Comparison of ENCODE assay signal across 19 cellular contexts in the genomic region with DNA sequence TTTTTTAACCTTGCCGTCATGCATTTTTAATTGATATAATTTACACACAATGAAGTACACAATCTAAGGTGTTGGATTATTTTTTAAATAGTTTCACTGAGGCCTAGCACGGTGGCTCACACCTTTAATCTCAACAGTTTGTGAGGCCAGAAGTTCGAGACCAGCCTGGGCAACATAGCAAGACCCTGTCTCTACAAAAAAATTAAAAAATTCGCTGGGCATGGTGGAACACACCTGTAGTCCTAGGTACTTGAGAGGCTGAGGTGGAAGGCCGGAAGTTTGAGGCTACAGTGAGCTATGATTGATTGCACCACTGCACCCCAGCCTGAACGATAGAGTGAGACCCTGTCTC.
DNase-seq lines count a peak whose midpoint lies in the region; ATAC-seq and TF ChIP-seq lines count a peak whose summit lies in the region.
"Had no signal": no experiment of that assay in that cellular context is flagged by ENCODE, and none has a peak within 500 bp of the region (broad histone marks: within the 10 kb centered on the region; RNA-seq: fewer than 3 reads in every experiment).

No MANE protein-coding gene starts in this region.

- TF ChIP-seq CTCF in SK-N-SH (IDR thresholded peaks at IDR 0.05) (no peak), IMR-90 (conservative IDR thresholded peaks at IDR 0.05; ENCODE audit: low read depth, low read length) (no peak), endodermal cell (conservative IDR thresholded peaks at IDR 0.05) (no peak), osteocyte (IDR thresholded peaks at IDR 0.05) (no peak)
- TF ChIP-seq CTCF in activated CD8-positive, alpha-beta T cell treated with anti-CD3 and anti-CD28 coated beads for 36 hours (IDR thresholded peaks at IDR 0.05): no peak

- H3K14ac ChIP-seq in IMR-90 (replicated peaks; ENCODE audit: low read depth, low read length): no peak overlapping the region

- H4K20me1 ChIP-seq in SK-N-SH (ENCODE audit: insufficient read depth): no peaks in the 10 kb centered on the region
- H4K20me1 ChIP-seq in IMR-90 (ENCODE audit: insufficient read depth, low read length): peaks cover 6% of the 10 kb centered on the region; the same call in 1 of the 2 replicates
- H4K20me1 ChIP-seq: BLaER1 had no signal

- WGBS in SK-N-SH (ENCODE audit: low lambda C conversion rate): 80% methylated on average over 6 of the region's 6 CpGs
- whole genome bisulfite sequencing in IMR-90 (ENCODE audit: extremely low coverage in 2 of 2, insufficient read length in 1 of 2), 2 experiments: no CpG with 5 or more reads among the region's 6 CpGs
- 94% methylated on average over 5 of the region's 6 CpGs for WGBS in endodermal cell (ENCODE audit: insufficient coverage in 1 of 2, insufficient read length in 1 of 2), 2 experiments

- no peak overlapping the region for H3K23ac ChIP-seq in IMR-90 (ENCODE audit: low read depth, low read length)

- no peak overlapping the region for H3K4ac ChIP-seq in IMR-90 (ENCODE audit: low read depth, low read length)

- H3K4me2 ChIP-seq in SK-N-SH: peak overlapping the region; percentile 52; the same call in 1 of the 2 replicates
- H3K4me2 ChIP-seq in IMR-90 (ENCODE audit: low read depth, low read length): no peak overlapping the region
- H3K4me2 ChIP-seq: BLaER1 had no signal

- no peak overlapping the region for H3K9ac ChIP-seq in SK-N-SH
- H3K9ac ChIP-seq in IMR-90 (ENCODE audit: low read depth, low read length): no peak overlapping the region
- no peak overlapping the region for H3K9ac ChIP-seq in endodermal cell (ENCODE audit: extremely low read depth, low read length, poor library complexity, severe bottlenecking)
- H3K9ac ChIP-seq: BLaER1 had no signal

- H3K9me2 ChIP-seq in SK-N-SH: no peaks in the 10 kb centered on the region

- H2BK15ac ChIP-seq in IMR-90 (ENCODE audit: low read depth, low read length): no peak overlapping the region

- no peak overlapping the region for H3K56ac ChIP-seq in IMR-90 (ENCODE audit: extremely low read depth, insufficient read depth, low read length)

- TF ChIP-seq POLR2A in IMR-90 (IDR thresholded peaks at IDR 0.05; ENCODE audit: low read depth, low read length): no peak

- H3K36me3 Mint-ChIP-seq in endodermal cell (ENCODE audit: low read depth): peaks cover 13% of the 10 kb centered on the region
- H3K36me3 Mint-ChIP-seq in osteocyte (ENCODE audit: unreplicated experiment): no peaks in the 10 kb centered on the region
- no peaks in the 10 kb centered on the region for H3K36me3 Mint-ChIP-seq in activated CD8-positive, alpha-beta T cell treated with anti-CD3 and anti-CD28 coated beads for 36 hours (ENCODE audit: low read depth)

- no peak overlapping the region for H3K4me3 ChIP-seq in SK-N-SH (ENCODE audit: low read depth in 2 of 2, low read length in 1 of 2)
- no peak overlapping the region for H3K4me3 ChIP-seq in IMR-90 (ENCODE audit: insufficient read depth, low read depth, low read length)
- no peak overlapping the region for H3K4me3 ChIP-seq in endodermal cell (ENCODE audit: low read length)
- H3K4me3 ChIP-seq: BLaER1, SJSA1 had no signal

- H3K79me2 ChIP-seq in SK-N-SH (ENCODE audit: insufficient read depth): peaks cover 19% of the 10 kb centered on the region

- TF ChIP-seq RAD21 in SK-N-SH (IDR thresholded peaks at IDR 0.05; ENCODE audit: low read length): no peak
- TF ChIP-seq RAD21 in IMR-90 (IDR thresholded peaks at IDR 0.05; ENCODE audit: low read length): no peak

- H3F3A ChIP-seq in SK-N-SH (replicated peaks; ENCODE audit: insufficient read depth): peaks cover 25% of the 10 kb centered on the region

- no peak overlapping the region for H2AK5ac ChIP-seq in IMR-90 (ENCODE audit: low read depth, low read length)

- peaks cover 11% of the 10 kb centered on the region for H3K4me1 Mint-ChIP-seq in endodermal cell
- peaks cover 35% of the 10 kb centered on the region for H3K4me1 Mint-ChIP-seq in osteocyte (ENCODE audit: unreplicated experiment)
- peaks cover 16% of the 10 kb centered on the region for H3K4me1 Mint-ChIP-seq in activated CD8-positive, alpha-beta T cell treated with anti-CD3 and anti-CD28 coated beads for 36 hours (ENCODE audit: low read depth)

- no peak overlapping the region for H4K91ac ChIP-seq in IMR-90 (ENCODE audit: insufficient read depth, low read depth, low read length)

- H2AFZ ChIP-seq in SK-N-SH (ENCODE audit: low read depth) (no peak overlapping the region), IMR-90 (replicated peaks; ENCODE audit: low read length, poor library complexity) (no peak overlapping the region)

- no peak for TF ChIP-seq EP300 in SK-N-SH (IDR thresholded peaks at IDR 0.05; ENCODE audit: borderline replicate concordance in 1 of 2, low read depth in 1 of 2, low read length in 1 of 2)

- H3K79me1 ChIP-seq in IMR-90 (ENCODE audit: low read depth in 1 of 2, low read length in 2 of 2): peaks cover 24 to 52% of the 10 kb centered on the region in 2 experiments

- BruUV-seq in IMR-90 (replicated peaks; lab: Mats Ljungman, UMichigan): no TSS peak

- peak overlapping the region; percentile 23 for H2BK5ac ChIP-seq in IMR-90 (ENCODE audit: low read depth, low read length, poor library complexity, severe bottlenecking)

- no peak overlapping the region for H2AK9ac ChIP-seq in IMR-90 (replicated peaks; ENCODE audit: low read depth, low read length, poor library complexity)

- peaks cover 12% of the 10 kb centered on the region for H3K9me1 ChIP-seq in IMR-90 (ENCODE audit: insufficient read depth, low read length)

- ATAC-seq in SK-N-SH treated with all-trans-retinoic acid at 6 μM for 48 hours (no peak), IMR-90 (ENCODE audit: low read depth) (no peak)
- ATAC-seq in activated CD8-positive, alpha-beta T cell treated with anti-CD3 and anti-CD28 coated beads for 36 hours: no peak

- POLR2A ChIA-PET in SK-N-SH (lab: Yijun Ruan, JAX): no interaction called here
- POLR2A ChIA-PET in IMR-90 (lab: Charles Lee; ENCODE audit: unreplicated experiment): no interaction called here
- POLR2A ChIA-PET in activated CD8-positive, alpha-beta T cell treated with anti-CD3 and anti-CD28 coated beads for 36 hours (lab: Charles Lee): interaction anchor here (0.6 kb wide), 1 partner anchor 28 kb away, joined by 4 read pairs; no protein-coding TSS in a partner anchor

- no peak overlapping the region for H4K8ac ChIP-seq in IMR-90 (ENCODE audit: low read depth in 2 of 2, low read length in 2 of 2)

- H3K36me3 ChIP-seq in SK-N-SH (replicated peaks in 1 of 2; ENCODE audit: control insufficient read depth in 1 of 2, insufficient read depth in 2 of 2, low read length in 1 of 2) (no peaks in the 10 kb centered on the region), IMR-90 (ENCODE audit: control insufficient read depth, insufficient read depth, low read length) (peaks cover 1% of the 10 kb centered on the region; the same call in 1 of the 2 replicates), endodermal cell (ENCODE audit: control insufficient read depth, insufficient read depth, low read length) (peaks cover 7% of the 10 kb centered on the region)
- H3K36me3 ChIP-seq: BLaER1 had no signal

- H3K9me3 Mint-ChIP-seq in endodermal cell (no peaks in the 10 kb centered on the region), osteocyte (ENCODE audit: unreplicated experiment) (no peaks in the 10 kb centered on the region)
- no peaks in the 10 kb centered on the region for H3K9me3 Mint-ChIP-seq in activated CD8-positive, alpha-beta T cell treated with anti-CD3 and anti-CD28 coated beads for 36 hours

- H3K9me3 ChIP-seq in SK-N-SH (no peaks in the 10 kb centered on the region), IMR-90 (ENCODE audit: control insufficient read depth, insufficient read depth, low read length) (no peaks in the 10 kb centered on the region), endodermal cell (ENCODE audit: control insufficient read depth, low read length) (no peaks in the 10 kb centered on the region)
- H3K9me3 ChIP-seq: BLaER1, Caco-2, SJSA1 had no signal

- H3K27ac Mint-ChIP-seq in endodermal cell (peak overlapping the region; percentile 36), osteocyte (ENCODE audit: unreplicated experiment) (peak overlapping the region; percentile 64)
- H3K27ac Mint-ChIP-seq in activated CD8-positive, alpha-beta T cell treated with anti-CD3 and anti-CD28 coated beads for 36 hours: no peak overlapping the region

- H2BK120ac ChIP-seq in IMR-90 (ENCODE audit: low read depth, low read length): no peak overlapping the region

- dilution Hi-C loops in IMR-90 (cut with HindIII; ENCODE audit: low sequenced_read_pairs, unreplicated experiment): no loop called here

- no peak for DNase-seq in SK-N-SH
- DNase-seq in IMR-90: no peak
- no peak for DNase-seq in endodermal cell
- DNase-seq in osteocyte (ENCODE audit: extremely low spot score, unreplicated experiment): no peak
- DNase-seq in activated CD8-positive, alpha-beta T cell treated with anti-CD3 and anti-CD28 coated beads for 36 hours: no peak
- no peak for DNase-seq in NCI-H345 (lab: John Stamatoyannopoulos, UW)
- DNase-seq in SHP77 (lab: John Stamatoyannopoulos, UW): no peak
- DNase-seq: 8988T; H7; NCI-H1417 treated with DMSO at 0.1 percent for 48 hours; NCI-H1930; NCI-H446; NK-92 treated with Interleukin-12 subunit alpha and Interleukin-12 subunit beta, amount 100 ng/mL, for 24 hours had no signal

- peak overlapping the region in 1 of 2 experiments; percentile 24; a peak in 2 of 4 replicates for H3K27ac ChIP-seq in SK-N-SH (ENCODE audit: low read depth in 2 of 2, low read length in 1 of 2)
- no peak overlapping the region for H3K27ac ChIP-seq in IMR-90 (ENCODE audit: insufficient read depth, low read length)
- H3K27ac ChIP-seq in endodermal cell (ENCODE audit: low read depth, low read length): no peak overlapping the region
- H3K27ac ChIP-seq: BLaER1, HL-60, RWPE1 had no signal

- no peak overlapping the region for H3K18ac ChIP-seq in IMR-90 (ENCODE audit: low read depth, low read length)

- H4K5ac ChIP-seq in IMR-90 (ENCODE audit: low read depth, low read length): no peak overlapping the region

- CTCF ChIA-PET in SK-N-SH (lab: Yijun Ruan, JAX): no interaction called here
- CTCF ChIA-PET in IMR-90 (lab: Yijun Ruan, JAX): no interaction called here
- CTCF ChIA-PET in activated CD8-positive, alpha-beta T cell treated with anti-CD3 and anti-CD28 coated beads for 36 hours (lab: Charles Lee): no interaction called here

- no peak overlapping the region for H2BK20ac ChIP-seq in IMR-90 (ENCODE audit: low read depth, low read length)

- H3K4me3 Mint-ChIP-seq in endodermal cell (no peak overlapping the region), osteocyte (ENCODE audit: unreplicated experiment) (no peak overlapping the region)
- no peak overlapping the region for H3K4me3 Mint-ChIP-seq in activated CD8-positive, alpha-beta T cell treated with anti-CD3 and anti-CD28 coated beads for 36 hours

- peaks cover 6 to 9% of the 10 kb centered on the region in 2 experiments; a peak in 3 of 4 replicates for H3K4me1 ChIP-seq in SK-N-SH (ENCODE audit: control insufficient read depth in 1 of 2, insufficient read depth in 2 of 2, low read depth in 1 of 2, low read length in 1 of 2)
- peaks cover 10% of the 10 kb centered on the region for H3K4me1 ChIP-seq in IMR-90 (ENCODE audit: control insufficient read depth, insufficient read depth, low read length)
- H3K4me1 ChIP-seq in endodermal cell (ENCODE audit: control insufficient read depth, insufficient read depth, low read length): no peaks in the 10 kb centered on the region

- in situ Hi-C loops in IMR-90 (cut with MboI; ENCODE audit: low sequenced_read_pairs): no loop called here

- H3K27me3 ChIP-seq in SK-N-SH (ENCODE audit: insufficient read depth) (no peaks in the 10 kb centered on the region), IMR-90 (ENCODE audit: control insufficient read depth, insufficient read depth, low read length) (no peaks in the 10 kb centered on the region), endodermal cell (ENCODE audit: control insufficient read depth, insufficient read depth, low read length, poor library complexity, severe bottlenecking) (no peaks in the 10 kb centered on the region)
- H3K27me3 ChIP-seq: BLaER1, SJSA1 had no signal

- H3K27me3 Mint-ChIP-seq in endodermal cell (ENCODE audit: insufficient read depth) (no peaks in the 10 kb centered on the region), osteocyte (ENCODE audit: unreplicated experiment) (no peaks in the 10 kb centered on the region)
- no peaks in the 10 kb centered on the region for H3K27me3 Mint-ChIP-seq in activated CD8-positive, alpha-beta T cell treated with anti-CD3 and anti-CD28 coated beads for 36 hours

- intact Hi-C loops in IMR-90 (cut with micrococcal nuclease): no loop called here
- intact Hi-C loops in activated CD8-positive, alpha-beta T cell treated with anti-CD3 and anti-CD28 coated beads for 36 hours (cut with micrococcal nuclease): no loop called here
